In genomic region chr12:49624919-49625577, GRCh38 we compare ENCODE assay signal across 2 cellular contexts.
TF ChIP-seq lines count a peak whose summit lies in the region.

No MANE protein-coding gene starts in this region.

TF ChIP-seq in HEK293, 187 proteins besides CTCF, POLR2A, EP300 and RAD21 (continues in another document):
- no peak for TF ChIP-seq ZNF2 (tag by site-specific recombination; IDR thresholded peaks at IDR 0.05)
- no peak for TF ChIP-seq EGR2 (tag by site-specific recombination; IDR thresholded peaks at IDR 0.05; ENCODE audit: low read depth)
- TF ChIP-seq ZFHX2 (tag by site-specific recombination; conservative IDR thresholded peaks at IDR 0.05): no peak
- TF ChIP-seq KLF7 (tag by site-specific recombination; IDR thresholded peaks at IDR 0.05; ENCODE audit: borderline replicate concordance): no peak
- no peak for TF ChIP-seq ZNF768 (tag by site-specific recombination; IDR thresholded peaks at IDR 0.05)
- no peak for TF ChIP-seq AEBP2 (tag by site-specific recombination; IDR thresholded peaks at IDR 0.05; ENCODE audit: borderline replicate concordance)
- TF ChIP-seq GFI1B (tag by site-specific recombination; IDR thresholded peaks at IDR 0.05): no peak
- no peak for TF ChIP-seq ZSCAN16 (tag by site-specific recombination; IDR thresholded peaks at IDR 0.05)
- no peak for TF ChIP-seq ZFP41 (tag by site-specific recombination; IDR thresholded peaks at IDR 0.05; ENCODE audit: borderline replicate concordance)
- TF ChIP-seq, protein P1, sequence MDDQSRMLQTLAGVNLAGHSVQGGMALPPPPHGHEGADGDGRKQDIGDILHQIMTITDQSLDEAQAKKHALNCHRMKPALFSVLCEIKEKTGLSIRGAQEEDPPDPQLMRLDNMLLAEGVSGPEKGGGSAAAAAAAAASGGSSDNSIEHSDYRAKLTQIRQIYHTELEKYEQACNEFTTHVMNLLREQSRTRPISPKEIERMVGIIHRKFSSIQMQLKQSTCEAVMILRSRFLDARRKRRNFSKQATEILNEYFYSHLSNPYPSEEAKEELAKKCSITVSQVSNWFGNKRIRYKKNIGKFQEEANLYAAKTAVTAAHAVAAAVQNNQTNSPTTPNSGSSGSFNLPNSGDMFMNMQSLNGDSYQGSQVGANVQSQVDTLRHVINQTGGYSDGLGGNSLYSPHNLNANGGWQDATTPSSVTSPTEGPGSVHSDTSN (CRISPR knock-in tag; IDR thresholded peaks at IDR 0.05): no peak
- TF ChIP-seq, protein P2, sequence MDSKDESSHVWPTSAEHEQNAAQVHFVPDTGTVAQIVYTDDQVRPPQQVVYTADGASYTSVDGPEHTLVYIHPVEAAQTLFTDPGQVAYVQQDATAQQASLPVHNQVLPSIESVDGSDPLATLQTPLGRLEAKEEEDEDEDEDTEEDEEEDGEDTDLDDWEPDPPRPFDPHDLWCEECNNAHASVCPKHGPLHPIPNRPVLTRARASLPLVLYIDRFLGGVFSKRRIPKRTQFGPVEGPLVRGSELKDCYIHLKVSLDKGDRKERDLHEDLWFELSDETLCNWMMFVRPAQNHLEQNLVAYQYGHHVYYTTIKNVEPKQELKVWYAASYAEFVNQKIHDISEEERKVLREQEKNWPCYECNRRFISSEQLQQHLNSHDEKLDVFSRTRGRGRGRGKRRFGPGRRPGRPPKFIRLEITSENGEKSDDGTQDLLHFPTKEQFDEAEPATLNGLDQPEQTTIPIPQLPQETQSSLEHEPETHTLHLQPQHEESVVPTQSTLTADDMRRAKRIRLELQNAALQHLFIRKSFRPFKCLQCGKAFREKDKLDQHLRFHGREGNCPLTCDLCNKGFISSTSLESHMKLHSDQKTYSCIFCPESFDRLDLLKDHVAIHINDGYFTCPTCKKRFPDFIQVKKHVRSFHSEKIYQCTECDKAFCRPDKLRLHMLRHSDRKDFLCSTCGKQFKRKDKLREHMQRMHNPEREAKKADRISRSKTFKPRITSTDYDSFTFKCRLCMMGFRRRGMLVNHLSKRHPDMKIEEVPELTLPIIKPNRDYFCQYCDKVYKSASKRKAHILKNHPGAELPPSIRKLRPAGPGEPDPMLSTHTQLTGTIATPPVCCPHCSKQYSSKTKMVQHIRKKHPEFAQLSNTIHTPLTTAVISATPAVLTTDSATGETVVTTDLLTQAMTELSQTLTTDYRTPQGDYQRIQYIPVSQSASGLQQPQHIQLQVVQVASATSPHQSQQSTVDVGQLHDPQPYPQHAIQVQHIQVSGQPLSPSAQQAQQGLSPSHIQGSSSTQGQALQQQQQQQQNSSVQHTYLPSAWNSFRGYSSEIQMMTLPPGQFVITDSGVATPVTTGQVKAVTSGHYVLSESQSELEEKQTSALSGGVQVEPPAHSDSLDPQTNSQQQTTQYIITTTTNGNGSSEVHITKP (tag by site-specific recombination; IDR thresholded peaks at IDR 0.05): no peak
- TF ChIP-seq ZNF843 (tag by site-specific recombination; IDR thresholded peaks at IDR 0.05): no peak
- peak; percentile 37; the same call in 1 of the 2 replicates for TF ChIP-seq ZNF280D (tag by site-specific recombination; IDR thresholded peaks at IDR 0.05)
- TF ChIP-seq ZNF664 (tag by site-specific recombination; IDR thresholded peaks at IDR 0.05): peak; percentile 67
- TF ChIP-seq KLF16 (tag by site-specific recombination; IDR thresholded peaks at IDR 0.05): no peak
- TF ChIP-seq ZBTB44 (tag by site-specific recombination; IDR thresholded peaks at IDR 0.05): no peak
- peak; percentile 30; the same call in 1 of the 2 replicates for TF ChIP-seq ZFP69B (tag by site-specific recombination; IDR thresholded peaks at IDR 0.05)

TF ChIP-seq in K562, 482 proteins besides CTCF, POLR2A, EP300 and RAD21:
- TF ChIP-seq SIRT6 (IDR thresholded peaks at IDR 0.05; ENCODE audit: low read depth, low read length) (no peak), RFX1 (IDR thresholded peaks at IDR 0.05) (no peak), SRSF3 (IDR thresholded peaks at IDR 0.05; ENCODE audit: insufficient read depth, low read length) (no peak), NFIC (IDR thresholded peaks at IDR 0.05) (no peak), TAF15 (IDR thresholded peaks at IDR 0.05; ENCODE audit: low read depth, low read length) (no peak), RBM25 (IDR thresholded peaks at IDR 0.05; ENCODE audit: low read depth, low read length, severe bottlenecking) (peak; percentile 91), KDM1A (IDR thresholded peaks at IDR 0.05) (peak in 1 of 2 experiments; percentile 51; a peak in 1 of 4 replicates), BCOR (IDR thresholded peaks at IDR 0.05) (peak; percentile 73), ADNP (tag; IDR thresholded peaks at IDR 0.05) (peak; percentile 80), ZNF780A (CRISPR knock-in tag; IDR thresholded peaks at IDR 0.05) (no peak), ELF4 (CRISPR knock-in tag; IDR thresholded peaks at IDR 0.05) (no peak), MYNN (IDR thresholded peaks at IDR 0.05) (no peak), MYNN (CRISPR knock-in tag; IDR thresholded peaks at IDR 0.05) (no peak), ZNF766 (CRISPR knock-in tag; conservative IDR thresholded peaks at IDR 0.05) (no peak), NELFE (IDR thresholded peaks at IDR 0.05; ENCODE audit: insufficient read depth, insufficient read length) (no peak), ILF3 (IDR thresholded peaks at IDR 0.05; ENCODE audit: borderline replicate concordance) (no peak)
- TF ChIP-seq, protein P3, sequence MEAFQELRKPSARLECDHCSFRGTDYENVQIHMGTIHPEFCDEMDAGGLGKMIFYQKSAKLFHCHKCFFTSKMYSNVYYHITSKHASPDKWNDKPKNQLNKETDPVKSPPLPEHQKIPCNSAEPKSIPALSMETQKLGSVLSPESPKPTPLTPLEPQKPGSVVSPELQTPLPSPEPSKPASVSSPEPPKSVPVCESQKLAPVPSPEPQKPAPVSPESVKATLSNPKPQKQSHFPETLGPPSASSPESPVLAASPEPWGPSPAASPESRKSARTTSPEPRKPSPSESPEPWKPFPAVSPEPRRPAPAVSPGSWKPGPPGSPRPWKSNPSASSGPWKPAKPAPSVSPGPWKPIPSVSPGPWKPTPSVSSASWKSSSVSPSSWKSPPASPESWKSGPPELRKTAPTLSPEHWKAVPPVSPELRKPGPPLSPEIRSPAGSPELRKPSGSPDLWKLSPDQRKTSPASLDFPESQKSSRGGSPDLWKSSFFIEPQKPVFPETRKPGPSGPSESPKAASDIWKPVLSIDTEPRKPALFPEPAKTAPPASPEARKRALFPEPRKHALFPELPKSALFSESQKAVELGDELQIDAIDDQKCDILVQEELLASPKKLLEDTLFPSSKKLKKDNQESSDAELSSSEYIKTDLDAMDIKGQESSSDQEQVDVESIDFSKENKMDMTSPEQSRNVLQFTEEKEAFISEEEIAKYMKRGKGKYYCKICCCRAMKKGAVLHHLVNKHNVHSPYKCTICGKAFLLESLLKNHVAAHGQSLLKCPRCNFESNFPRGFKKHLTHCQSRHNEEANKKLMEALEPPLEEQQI (IDR thresholded peaks at IDR 0.05): no peak
